3 cellular contexts compared by ENCODE assay signal in the genomic region with DNA sequence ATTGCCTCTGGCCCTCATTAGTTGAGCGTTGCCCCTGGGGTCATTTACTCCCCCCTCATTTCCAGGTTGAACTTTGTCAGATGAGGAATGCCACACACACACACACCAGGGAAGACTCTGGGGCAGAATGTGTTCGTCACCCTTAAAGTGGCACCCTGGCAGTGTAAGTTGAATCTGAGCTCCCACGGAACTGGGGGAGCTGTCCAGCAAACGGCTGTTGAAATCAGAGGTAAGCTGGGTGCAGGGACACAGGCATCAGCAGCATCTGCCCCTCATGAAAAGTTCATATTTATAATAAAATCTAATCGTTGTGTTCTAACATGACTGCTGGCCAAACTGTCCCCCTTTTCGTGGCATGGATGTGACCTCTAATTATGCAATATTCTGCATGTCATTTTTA.
A peak's percentile ranks its signal among the peaks of the same experiment; 100 is the strongest.
TF ChIP-seq lines count a peak whose summit lies in the region.

No MANE protein-coding gene starts in this region.

TF ChIP-seq in HCT116, 20 proteins besides CTCF, POLR2A, EP300 and RAD21:
- no peak for TF ChIP-seq ZNF274 (IDR thresholded peaks at IDR 0.05; ENCODE audit: low read depth, low read length)
- peak; percentile 24; the same call in 1 of the 2 replicates for TF ChIP-seq REST (IDR thresholded peaks at IDR 0.05; ENCODE audit: low read depth)

TF ChIP-seq in HEK293, 187 proteins besides CTCF, POLR2A, EP300 and RAD21:
- TF ChIP-seq REST (tag by site-specific recombination; IDR thresholded peaks at IDR 0.05) = peak; percentile 79
- no peak for TF ChIP-seq KLF16 (tag by site-specific recombination; IDR thresholded peaks at IDR 0.05)
- TF ChIP-seq KLF17 (tag by site-specific recombination; IDR thresholded peaks at IDR 0.05) = no peak
TF ChIP-seq in HEK293: peak in this region for 1.

TF ChIP-seq in GM12878, 131 proteins besides CTCF, POLR2A, EP300 and RAD21:
- TF ChIP-seq DPF2 (IDR thresholded peaks at IDR 0.05) = no peak
- TF ChIP-seq REST (IDR thresholded peaks at IDR 0.05; ENCODE audit: low read depth, low read length) = peak; percentile 66; the same call in 1 of the 2 replicates
TF ChIP-seq in GM12878: peak in this region for 1.
